Comparison of ENCODE assay signal across 14 cellular contexts in the genomic region with DNA sequence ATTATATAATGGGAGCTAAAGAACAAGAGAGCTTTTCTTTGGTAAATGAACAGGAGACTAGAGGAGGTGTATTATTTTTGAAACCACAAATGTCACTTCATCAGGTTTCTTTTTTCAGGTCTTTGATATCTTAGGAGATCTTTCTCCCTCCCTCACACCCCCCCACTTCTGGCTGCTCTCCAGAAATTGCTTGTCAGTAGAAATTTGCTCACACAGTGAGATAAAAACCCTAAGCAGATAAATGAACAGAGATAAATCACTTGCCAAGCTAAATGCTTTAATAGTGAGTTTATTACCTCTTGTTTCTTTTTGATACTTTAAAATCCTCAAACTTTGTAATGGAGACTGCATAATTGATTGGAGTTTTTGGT.
DNase-seq lines count a peak whose midpoint lies in the region; ATAC-seq and TF ChIP-seq lines count a peak whose summit lies in the region.
"Had no signal": no experiment of that assay in that cellular context is flagged by ENCODE, and none has a peak within 500 bp of the region (broad histone marks: within the 10 kb centered on the region; RNA-seq: fewer than 3 reads in every experiment).

No MANE protein-coding gene starts in this region.

- H3K4me3 ChIP-seq in HEK293 (ENCODE audit: low read depth, low read length) (no peak overlapping the region), left ventricle myocardium inferior (no peak overlapping the region), aorta (ENCODE audit: low read length in 2 of 2) (no peak overlapping the region)

- H3K36me3 ChIP-seq in HEK293 (ENCODE audit: control insufficient read depth in 2 of 2, insufficient read depth in 1 of 2, low read length in 2 of 2) (no peaks in the 10 kb centered on the region), left ventricle myocardium inferior (no peaks in the 10 kb centered on the region), aorta (ENCODE audit: control insufficient read depth in 1 of 2, insufficient read depth in 2 of 2, low read length in 1 of 2) (no peaks in the 10 kb centered on the region)

- peaks cover 0 to 3% of the 10 kb centered on the region in 2 donors for H3K9me3 Mint-ChIP-seq in stimulated activated naive B cell treated with anti-CD40 and anti-IgM and Interleukin-4, amounts not matched to agents 10 μg/mL and 1 μg/mL and 100 μg/mL, for 72 hours

- no peaks in the 10 kb centered on the region for H3K27me3 Mint-ChIP-seq in stimulated activated naive B cell treated with anti-CD40 and anti-IgM and Interleukin-4, amounts not matched to agents 10 μg/mL and 1 μg/mL and 100 μg/mL, for 72 hours
- H3K27me3 Mint-ChIP-seq: memory B cell, T-helper 17 cell had no signal

- H3K4me1 ChIP-seq in HEK293 (ENCODE audit: control insufficient read depth, insufficient read depth, low read length) (peaks cover 16% of the 10 kb centered on the region), left ventricle myocardium inferior (peaks cover 4% of the 10 kb centered on the region), aorta (ENCODE audit: control insufficient read depth in 1 of 2, insufficient read depth in 2 of 2, low read length in 2 of 2) (no peaks in the 10 kb centered on the region)

- intact Hi-C loops in head of caudate nucleus (cut with DNase I) (no loop called here), left ventricle myocardium inferior (cut with micrococcal nuclease) (no loop called here), aorta (cut with DNase I) (no loop called here)

- no peak overlapping the region for H3K27ac Mint-ChIP-seq in stimulated activated naive B cell treated with anti-CD40 and anti-IgM and Interleukin-4, amounts not matched to agents 10 μg/mL and 1 μg/mL and 100 μg/mL, for 72 hours
- H3K27ac Mint-ChIP-seq: memory B cell; stimulated activated effector memory CD8-positive, alpha-beta T cell treated with anti-CD3 and anti-CD28 coated beads, Interleukin-12 subunit alpha, Interleukin-12 subunit beta, amount 100 ng/mL, for 72 hours; T-helper 17 cell had no signal

- peaks cover 39% of the 10 kb centered on the region for H3K27me3 ChIP-seq in left ventricle myocardium inferior (ENCODE audit: low read depth)
- no peaks in the 10 kb centered on the region for H3K27me3 ChIP-seq in aorta (ENCODE audit: control insufficient read depth in 1 of 2, insufficient read depth in 2 of 2, low read length in 1 of 2)

- no peak overlapping the region for H3K4me3 Mint-ChIP-seq in stimulated activated naive B cell treated with anti-CD40 and anti-IgM and Interleukin-4, amounts not matched to agents 10 μg/mL and 1 μg/mL and 100 μg/mL, for 72 hours
- H3K4me3 Mint-ChIP-seq: memory B cell; stimulated activated effector memory CD8-positive, alpha-beta T cell treated with anti-CD3 and anti-CD28 coated beads, Interleukin-12 subunit alpha, Interleukin-12 subunit beta, amount 100 ng/mL, for 72 hours; T-helper 17 cell had no signal

- ATAC-seq in stimulated activated naive B cell treated with anti-CD40 and anti-IgM and Interleukin-4, amounts not matched to agents 10 μg/mL and 1 μg/mL and 100 μg/mL, for 72 hours (replicated peaks) = no peak
- ATAC-seq in aorta (ENCODE audit: low FRiP score) = no peak
- ATAC-seq: stimulated activated effector memory CD8-positive, alpha-beta T cell treated with anti-CD3 and anti-CD28 coated beads, Interleukin-12 subunit alpha, Interleukin-12 subunit beta, amount 100 ng/mL, for 72 hours; T-helper 17 cell had no signal

- DNase-seq in COLO668 (lab: John Stamatoyannopoulos, UW; ENCODE audit: unreplicated experiment) (peak; percentile 31), NCI-H748 (lab: John Stamatoyannopoulos, UW; ENCODE audit: unreplicated experiment) (peak; percentile 45), head of caudate nucleus (peak in 23 of 42 donors; percentile 5 to 65 (median 30)), left ventricle myocardium inferior (no peak), aorta (no peak)
- DNase-seq in NK-92 treated with Interleukin-12 subunit alpha and Interleukin-12 subunit beta, amount 100 ng/mL, for 24 hours (lab: John Stamatoyannopoulos, UW) = no peak
- no peak for DNase-seq in stimulated activated naive B cell treated with anti-CD40 and anti-IgM and Interleukin-4, amounts not matched to agents 10 μg/mL and 1 μg/mL and 100 μg/mL, for 72 hours
- DNase-seq: hippocampal formation; posterior cingulate gyrus; stimulated activated CD4-positive, alpha-beta T cell treated with anti-CD3 and anti-CD28 coated beads, Interleukin-1b, Interleukin-23, amount 100 ng/mL, for 48 hours; T-helper 17 cell had no signal

- H3K27ac ChIP-seq in HEK293 (ENCODE audit: extremely low read depth, low read depth, low read length) (no peak overlapping the region), left ventricle myocardium inferior (replicated peaks) (no peak overlapping the region), aorta (ENCODE audit: low read depth in 1 of 2, low read length in 2 of 2) (no peak overlapping the region)

- POLR2A ChIA-PET in HEK293 (lab: Yijun Ruan, JAX) = no interaction called here

- CTCF ChIA-PET in HEK293 (lab: Yijun Ruan, JAX) = no interaction called here

- H3K9me3 ChIP-seq in HEK293 (ENCODE audit: control insufficient read depth, insufficient read depth, low read depth, low read length) (no peaks in the 10 kb centered on the region), left ventricle myocardium inferior (replicated peaks) (peaks cover 4% of the 10 kb centered on the region), aorta (ENCODE audit: control insufficient read depth, low read length) (no peaks in the 10 kb centered on the region)

- H3K36me3 Mint-ChIP-seq in stimulated activated naive B cell treated with anti-CD40 and anti-IgM and Interleukin-4, amounts not matched to agents 10 μg/mL and 1 μg/mL and 100 μg/mL, for 72 hours = no peaks in the 10 kb centered on the region
- H3K36me3 Mint-ChIP-seq: memory B cell; stimulated activated effector memory CD8-positive, alpha-beta T cell treated with anti-CD3 and anti-CD28 coated beads, Interleukin-12 subunit alpha, Interleukin-12 subunit beta, amount 100 ng/mL, for 72 hours had no signal

- H3K4me1 Mint-ChIP-seq in stimulated activated naive B cell treated with anti-CD40 and anti-IgM and Interleukin-4, amounts not matched to agents 10 μg/mL and 1 μg/mL and 100 μg/mL, for 72 hours = no peaks in the 10 kb centered on the region
- H3K4me1 Mint-ChIP-seq: memory B cell; stimulated activated effector memory CD8-positive, alpha-beta T cell treated with anti-CD3 and anti-CD28 coated beads, Interleukin-12 subunit alpha, Interleukin-12 subunit beta, amount 100 ng/mL, for 72 hours; T-helper 17 cell had no signal

- TF ChIP-seq CTCF in HEK293 (tag by site-specific recombination; IDR thresholded peaks at IDR 0.05) = no peak
- no peak for TF ChIP-seq CTCF in left ventricle myocardium inferior (IDR thresholded peaks at IDR 0.05; ENCODE audit: borderline replicate concordance)

TF ChIP-seq in HEK293, 187 proteins besides CTCF, POLR2A, EP300 and RAD21 (continues in another document):
- TF ChIP-seq FEZF1 (tag by site-specific recombination; IDR thresholded peaks at IDR 0.05) (peak; percentile 53; the same call in 1 of the 2 replicates), ZNF18 (tag by site-specific recombination; IDR thresholded peaks at IDR 0.05) (0 out of 2 replicates have a peak, but pooled peaks have one; percentile 16), TCF7L2 (IDR thresholded peaks at IDR 0.05; ENCODE audit: borderline replicate concordance, low read depth, low read length) (peak; percentile 30; the same call in 1 of the 2 replicates)
- TF ChIP-seq, protein P1, sequence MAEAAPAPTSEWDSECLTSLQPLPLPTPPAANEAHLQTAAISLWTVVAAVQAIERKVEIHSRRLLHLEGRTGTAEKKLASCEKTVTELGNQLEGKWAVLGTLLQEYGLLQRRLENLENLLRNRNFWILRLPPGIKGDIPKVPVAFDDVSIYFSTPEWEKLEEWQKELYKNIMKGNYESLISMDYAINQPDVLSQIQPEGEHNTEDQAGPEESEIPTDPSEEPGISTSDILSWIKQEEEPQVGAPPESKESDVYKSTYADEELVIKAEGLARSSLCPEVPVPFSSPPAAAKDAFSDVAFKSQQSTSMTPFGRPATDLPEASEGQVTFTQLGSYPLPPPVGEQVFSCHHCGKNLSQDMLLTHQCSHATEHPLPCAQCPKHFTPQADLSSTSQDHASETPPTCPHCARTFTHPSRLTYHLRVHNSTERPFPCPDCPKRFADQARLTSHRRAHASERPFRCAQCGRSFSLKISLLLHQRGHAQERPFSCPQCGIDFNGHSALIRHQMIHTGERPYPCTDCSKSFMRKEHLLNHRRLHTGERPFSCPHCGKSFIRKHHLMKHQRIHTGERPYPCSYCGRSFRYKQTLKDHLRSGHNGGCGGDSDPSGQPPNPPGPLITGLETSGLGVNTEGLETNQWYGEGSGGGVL (tag by site-specific recombination; IDR thresholded peaks at IDR 0.05) = peak; percentile 46; the same call in 1 of the 2 replicates
- TF ChIP-seq, protein P2, sequence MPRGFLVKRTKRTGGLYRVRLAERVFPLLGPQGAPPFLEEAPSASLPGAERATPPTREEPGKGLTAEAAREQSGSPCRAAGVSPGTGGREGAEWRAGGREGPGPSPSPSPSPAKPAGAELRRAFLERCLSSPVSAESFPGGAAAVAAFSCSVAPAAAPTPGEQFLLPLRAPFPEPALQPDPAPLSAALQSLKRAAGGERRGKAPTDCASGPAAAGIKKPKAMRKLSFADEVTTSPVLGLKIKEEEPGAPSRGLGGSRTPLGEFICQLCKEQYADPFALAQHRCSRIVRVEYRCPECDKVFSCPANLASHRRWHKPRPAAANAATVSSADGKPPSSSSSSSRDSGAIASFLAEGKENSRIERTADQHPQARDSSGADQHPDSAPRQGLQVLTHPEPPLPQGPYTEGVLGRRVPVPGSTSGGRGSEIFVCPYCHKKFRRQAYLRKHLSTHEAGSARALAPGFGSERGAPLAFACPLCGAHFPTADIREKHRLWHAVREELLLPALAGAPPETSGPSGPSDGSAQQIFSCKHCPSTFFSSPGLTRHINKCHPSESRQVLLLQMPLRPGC (tag by site-specific recombination; IDR thresholded peaks at IDR 0.05) = no peak

Comparison
In these comparisons a context has a peak if more than half of its experiments do, and no peak if none do; other contexts are left out.
1. DNase-seq: peak in COLO668 (single experiment), NCI-H748 (single experiment) and head of caudate nucleus (23 of 42); none in NK-92 treated with Interleukin-12 subunit alpha and Interleukin-12 subunit beta, amount 100 ng/mL, for 24 hours (single experiment), stimulated activated naive B cell treated with anti-CD40 and anti-IgM and Interleukin-4, amounts not matched to agents 10 μg/mL and 1 μg/mL and 100 μg/mL, for 72 hours (single experiment), left ventricle myocardium inferior (single experiment) and aorta (0 of 2).